In genomic region chr20:3696200-3696599, GRCh38 we compare ENCODE assay signal across 16 cellular contexts. TPM values are rescaled to one million over a fixed set of nuclear protein-coding genes. Genes with fewer than 3 reads are reported as not detected.
A peak's percentile ranks its signal among the peaks of the same experiment; 100 is the strongest.
DNase-seq lines count a peak whose midpoint lies in the region; ATAC-seq, FAIRE-seq and TF ChIP-seq lines count a peak whose summit lies in the region.
"Had no signal": no experiment of that assay in that cellular context is flagged by ENCODE, and none has a peak within 500 bp of the region (broad histone marks: within the 10 kb centered on the region; RNA-seq: fewer than 3 reads in every experiment).

No MANE protein-coding gene starts in this region.

- no peak overlapping the region for H3K4me3 Mint-ChIP-seq in CD8-positive, alpha-beta memory T cell

- no peaks in the 10 kb centered on the region for H3K36me3 Mint-ChIP-seq in CD8-positive, alpha-beta memory T cell

- no peaks in the 10 kb centered on the region for H3K27me3 ChIP-seq in CD8-positive, alpha-beta memory T cell (ENCODE audit: insufficient read depth, low read length, poor library complexity, severe bottlenecking)

- no peaks in the 10 kb centered on the region for H3K4me1 ChIP-seq in CD8-positive, alpha-beta memory T cell (ENCODE audit: insufficient read depth, low read length)

- no peak overlapping the region for H3K4me3 ChIP-seq in GM12865 (ENCODE audit: low read depth, low read length)
- H3K4me3 ChIP-seq in fibroblast of villous mesenchyme (ENCODE audit: low read depth, low read length): no peak overlapping the region
- H3K4me3 ChIP-seq in CD8-positive, alpha-beta memory T cell (ENCODE audit: low read length): no peak overlapping the region

- no peak overlapping the region for H3K27ac ChIP-seq in 22Rv1
- H3K27ac ChIP-seq in CD8-positive, alpha-beta memory T cell (ENCODE audit: low read depth, low read length): no peak overlapping the region
- H3K27ac ChIP-seq: epithelial cell of prostate had no signal

- TF ChIP-seq CTCF in 22Rv1 (IDR thresholded peaks at IDR 0.05): peak; percentile 71
- TF ChIP-seq CTCF in GM12865 (IDR thresholded peaks at IDR 0.05; ENCODE audit: insufficient read depth, low read depth, low read length, missing control alignments): peak; percentile 48
- TF ChIP-seq CTCF in fibroblast of villous mesenchyme (IDR thresholded peaks at IDR 0.05; ENCODE audit: insufficient read depth, low read depth, low read length): peak; percentile 39
- no peak for TF ChIP-seq CTCF in GM13976 (IDR thresholded peaks at IDR 0.05; ENCODE audit: borderline replicate concordance, control extremely low read depth, extremely low read depth, insufficient read depth, missing control alignments)

- in situ Hi-C loops in GM13976 (cut with MboI; ENCODE audit: low sequenced_read_pairs, unreplicated experiment): no loop called here

- no peak for ATAC-seq in GM21390 (IDR thresholded peaks at IDR 0.05; ENCODE audit: unreplicated experiment)
- ATAC-seq: sciatic nerve had no signal

- no peak for FAIRE-seq in RCC 7860 (lab: Jason Lieb, UNC)
- FAIRE-seq: H54 had no signal

- H3K36me3 ChIP-seq in CD8-positive, alpha-beta memory T cell (ENCODE audit: insufficient read depth, low read length): no peaks in the 10 kb centered on the region

- CTCF ChIA-PET in CD8-positive, alpha-beta memory T cell (lab: Charles Lee): interaction anchor here (1.1 to 1.7 kb wide), 2 partner anchors 9 to 20 kb away, joined by 3 to 5 read pairs; no protein-coding TSS in a partner anchor

- H3K27ac Mint-ChIP-seq in CD8-positive, alpha-beta memory T cell: no peak overlapping the region

- peak; percentile 27 for DNase-seq in GM12865 (ENCODE audit: low read depth)
- DNase-seq in RCC 7860 (ENCODE audit: low spot score): peak; percentile 7
- DNase-seq in fibroblast of villous mesenchyme (ENCODE audit: low read depth): no peak
- no peak for DNase-seq in NCI-H2227 treated with DMSO at 0.1 percent for 48 hours (lab: John Stamatoyannopoulos, UW)
- DNase-seq in GM13976 (ENCODE audit: low spot score): no peak
- DNase-seq in CD8-positive, alpha-beta memory T cell: no peak
- DNase-seq: activated CD4-positive, alpha-beta T cell treated with anti-CD3 and anti-CD28 coated beads, Interleukin-2, amount 50 U/mL, for 48 hours; COR-L47; NCI-H1436 treated with DMSO at 0.1 percent for 48 hours; stimulated activated CD8-positive, alpha-beta memory T cell treated with anti-CD3 and anti-CD28 coated beads, Interleukin-4, amount 100 ng/mL, for 48 hours had no signal

- POLR2A ChIA-PET in CD8-positive, alpha-beta memory T cell (lab: Charles Lee): no interaction called here

- peaks cover 0 to 1% of the 10 kb centered on the region in 2 donors for H3K27me3 Mint-ChIP-seq in CD8-positive, alpha-beta memory T cell

- no peaks in the 10 kb centered on the region for H3K4me1 Mint-ChIP-seq in CD8-positive, alpha-beta memory T cell

- H3K9me3 ChIP-seq in CD8-positive, alpha-beta memory T cell (ENCODE audit: low read length): no peaks in the 10 kb centered on the region

- H3K9me3 Mint-ChIP-seq in CD8-positive, alpha-beta memory T cell: peaks cover 0 to 3% (median 0%) of the 10 kb centered on the region in 5 donors

RNA-seq across cellular contexts. Expression of gene ADAM33, which starts 14.4 kb away (rescaled TPM):
- 44.8 and 53.1 TPM in 2 replicates for total RNA-seq in fibroblast of villous mesenchyme
- total RNA-seq in CD8-positive, alpha-beta memory T cell: not detected
- not detected for polyA plus RNA-seq in CD8-positive, alpha-beta memory T cell

RNA-seq across cellular contexts. Expression of gene SIGLEC1, which starts 16.2 kb away (rescaled TPM):
- not detected in 2 replicates for total RNA-seq in fibroblast of villous mesenchyme
- under 1 TPM; 0.18 to 0.24 TPM for total RNA-seq in CD8-positive, alpha-beta memory T cell
- polyA plus RNA-seq in CD8-positive, alpha-beta memory T cell: not detected

RNA-seq across cellular contexts. Expression of gene GFRA4, which starts 33.0 kb away (rescaled TPM):
- not detected in 2 replicates for total RNA-seq in fibroblast of villous mesenchyme
- not detected for total RNA-seq in CD8-positive, alpha-beta memory T cell
- not detected for polyA plus RNA-seq in CD8-positive, alpha-beta memory T cell
- total RNA-seq: lower leg skin, sciatic nerve had no signal

RNA-seq across cellular contexts. Expression of gene HSPA12B, which starts 36.3 kb away (rescaled TPM):
- under 0.01 TPM in 1 of 2 replicates, not detected in the other for total RNA-seq in fibroblast of villous mesenchyme
- not detected for total RNA-seq in CD8-positive, alpha-beta memory T cell
- polyA plus RNA-seq in CD8-positive, alpha-beta memory T cell: not detected

Comparison
In these comparisons a context has a peak if more than half of its experiments do, and no peak if none do; other contexts are left out.
1. DNase-seq: peak in GM12865 (single experiment) and RCC 7860 (single experiment); none in fibroblast of villous mesenchyme (single experiment), NCI-H2227 treated with DMSO at 0.1 percent for 48 hours (single experiment), GM13976 (single experiment) and CD8-positive, alpha-beta memory T cell (0 of 5).
2. RNA of gene ADAM33, which starts 14.4 kb away (total RNA-seq): 44.8 to 53.1 TPM in fibroblast of villous mesenchyme; not detected in CD8-positive, alpha-beta memory T cell; every median in the first group is over 10 times any median in the second.